ENCODE assay signal across 8 cellular contexts in genomic region chr2:202265467-202266277, GRCh38. TPM values are rescaled to one million over a fixed set of nuclear protein-coding genes. Genes with fewer than 3 reads are reported as not detected.
DNase-seq lines count a peak whose midpoint lies in the region; FAIRE-seq and TF ChIP-seq lines count a peak whose summit lies in the region.

TSS of gene NOP58 (plus strand) at chr2:202265763. CDS start at chr2:202265942, 179 bp downstream.

- peak within 1 kb of the TSS; percentile 99 for H3K18ac ChIP-seq in neuronal stem cell (ENCODE audit: low read length)

- H3K9ac ChIP-seq in neuronal stem cell (ENCODE audit: low read depth, low read length, poor library complexity), result peak within 1 kb of the TSS; percentile 98

- H2BK5ac ChIP-seq in neuronal stem cell (ENCODE audit: low read length), result no peak within 1 kb of the TSS

- peak within 1 kb of the TSS; percentile 84 for H3K27ac ChIP-seq in neuronal stem cell (replicated peaks; ENCODE audit: low read length)

- H3K79me1 ChIP-seq in neuronal stem cell (ENCODE audit: low read depth, low read length), result peaks cover under 1% of the 10 kb centered on the region

- no peak within 1 kb of the TSS for H2BK15ac ChIP-seq in neuronal stem cell (ENCODE audit: low read length)

- H2AK5ac ChIP-seq in neuronal stem cell (ENCODE audit: low read depth, low read length), result peak within 1 kb of the TSS; percentile 53

- peak within 1 kb of the TSS; percentile 76 to 98 for H3K4me3 ChIP-seq in neuronal stem cell (ENCODE audit: low read length in 2 of 2)

- H3K4me2 ChIP-seq in neuronal stem cell (ENCODE audit: insufficient read depth, low read length, poor library complexity, severe bottlenecking), result peak within 1 kb of the TSS; percentile 66

- FAIRE-seq in frontal cortex (lab: Jason Lieb, UNC), result no peak

- TF ChIP-seq CTCF in subcutaneous adipose tissue (IDR thresholded peaks at IDR 0.05; ENCODE audit: low read depth), result no peak

- H3K27me3 ChIP-seq in neuronal stem cell (ENCODE audit: control insufficient read depth in 3 of 3, insufficient read depth in 3 of 3, low read depth in 1 of 3, low read length in 3 of 3), result no peaks in the 10 kb centered on the region

- peaks cover 0 to 4% of the 10 kb centered on the region in 2 donors for H3K36me3 ChIP-seq in neuronal stem cell (replicated peaks in 1 of 2; ENCODE audit: control insufficient read depth in 2 of 2, insufficient read depth in 2 of 2, low read length in 2 of 2)

- in situ Hi-C loops in SK-MEL-5 (cut with HindIII; ENCODE audit: low pct_unique_long_range_greater_than_20kb, low sequenced_read_pairs), result no loop called here

- POLR2A ChIA-PET in HEK293T (lab: Yijun Ruan, JAX), result interaction anchor here (1.6 kb wide), 1 partner anchor 28 kb away, joined by 3 read pairs; the partner anchor contains the start of gene SUMO1

- no peaks in the 10 kb centered on the region for H3K9me3 ChIP-seq in neuronal stem cell (replicated peaks in 1 of 2; ENCODE audit: control insufficient read depth in 2 of 2, insufficient read depth in 1 of 2, low read depth in 1 of 2, low read length in 2 of 2)

- peak within 1 kb of the TSS; percentile 96 for H3K23ac ChIP-seq in neuronal stem cell (ENCODE audit: low read depth, low read length, poor library complexity)

- H2BK120ac ChIP-seq in neuronal stem cell (ENCODE audit: low read depth, low read length), result no peak within 1 kb of the TSS

- peak within 1 kb of the TSS; percentile 84 for H2AFZ ChIP-seq in neuronal stem cell (ENCODE audit: low read length)

- WGBS in neuronal stem cell (ENCODE audit: extremely low coverage in 2 of 2, insufficient read length in 2 of 2, insufficient replicate concordance in 1 of 2), 2 donors, result no CpG with 5 or more reads among the region's 54 CpGs

- H4K91ac ChIP-seq in neuronal stem cell (ENCODE audit: low read depth, low read length, poor library complexity), result no peak within 1 kb of the TSS

- H4K8ac ChIP-seq in neuronal stem cell (ENCODE audit: low read depth, low read length), result no peak within 1 kb of the TSS

- H2BK12ac ChIP-seq in neuronal stem cell (ENCODE audit: low read length), result no peak within 1 kb of the TSS

- peak; percentile 86 for DNase-seq in GF-D8 (lab: John Stamatoyannopoulos, UW)
- peak; percentile 90 for DNase-seq in HEK293T (ENCODE audit: extremely low spot score)
- peak; percentile 95 for DNase-seq in MV-4-11 (lab: John Stamatoyannopoulos, UW)
- DNase-seq in SK-MEL-5 (ENCODE audit: low read depth, low spot score), result peak; percentile 96
- DNase-seq in activated naive CD4-positive, alpha-beta T cell treated with Interleukin-2 at 50 U/mL for 16 hours, result peak; percentile 91
- DNase-seq in frontal cortex (ENCODE audit: low spot score in 2 of 2), result peak; percentile 77 to 92
- DNase-seq in neuronal stem cell (ENCODE audit: low spot score), result peak; percentile 90

- peak within 1 kb of the TSS; percentile 46 for H3K4ac ChIP-seq in neuronal stem cell (ENCODE audit: low read length)

- H3K14ac ChIP-seq in neuronal stem cell (ENCODE audit: low read length), result peak within 1 kb of the TSS; percentile 90

- peaks cover 1 to 2% of the 10 kb centered on the region in 2 donors for H3K4me1 ChIP-seq in neuronal stem cell (ENCODE audit: control insufficient read depth in 2 of 2, insufficient read depth in 1 of 2, low read depth in 1 of 2, low read length in 2 of 2)

- CTCF ChIA-PET in HEK293T (lab: Yijun Ruan, JAX), result no interaction called here

TF ChIP-seq in HEK293T, 16 proteins besides CTCF, POLR2A, EP300 and RAD21:
- TF ChIP-seq ELF4 (IDR thresholded peaks at IDR 0.05), result peak; percentile 73; the same call in 1 of the 2 replicates
- no peak for TF ChIP-seq ARNT (IDR thresholded peaks at IDR 0.05)
- no peak for TF ChIP-seq HDGF (IDR thresholded peaks at IDR 0.05; ENCODE audit: borderline replicate concordance)
- TF ChIP-seq L3MBTL2 (conservative IDR thresholded peaks at IDR 0.05), result peak; percentile 70
- no peak for TF ChIP-seq TARDBP (IDR thresholded peaks at IDR 0.05)
- no peak for TF ChIP-seq CTBP1 (IDR thresholded peaks at IDR 0.05; ENCODE audit: borderline replicate concordance)
- TF ChIP-seq ZNF384 (IDR thresholded peaks at IDR 0.05), result peak; percentile 86
- peak; percentile 88 for TF ChIP-seq NFRKB (IDR thresholded peaks at IDR 0.05)
- TF ChIP-seq FOXK2 (IDR thresholded peaks at IDR 0.05), result no peak
TF ChIP-seq in HEK293T: peak in this region for 4.

RNA-seq across cellular contexts. Expression of gene NOP58, which starts in this region (rescaled TPM):
- total RNA-seq in SK-MEL-5 (2014; rRNA removed; shearing (Covaris generic)), result 91.2 and 97.3 TPM in 2 replicates
- polyA plus RNA-seq in SK-MEL-5 (2015; cell fraction: cytosol; rRNA removed), result 76.1 and 78.0 TPM in 2 replicates
- 474 and 513 TPM in 2 replicates for polyA plus RNA-seq in SK-MEL-5 (2015; cell fraction: nucleus; rRNA removed)
- 48.5 TPM for total RNA-seq in frontal cortex
- polyA plus RNA-seq in neuronal stem cell (2013, experiment 1 of 2), result 103 TPM
- polyA plus RNA-seq in neuronal stem cell (2013, experiment 2 of 2), result 106 TPM
- 10 to 100 TPM; 35.2 to 69.1 (median 64.5) TPM for total RNA-seq in subcutaneous adipose tissue

Comparison
In these comparisons a context has a peak if more than half of its experiments do, and no peak if none do; other contexts are left out.
1. Peak in every context shown above with its lines: DNase-seq, H3K4me3 ChIP-seq and H3K27ac ChIP-seq.